ENCODE assay signal across 17 cellular contexts in genomic region chr6:7194657-7195056, GRCh38.
"Had no signal": no experiment of that assay in that cellular context is flagged by ENCODE, and none has a peak within 500 bp of the region (broad histone marks: within the 10 kb centered on the region; RNA-seq: fewer than 3 reads in every experiment).

No MANE protein-coding gene starts in this region.

- H3K4me3 ChIP-seq: adrenal gland, lower lobe of right lung, thoracic aorta, uterus had no signal

- H3K27me3 ChIP-seq: adrenal gland, uterus had no signal

- H3K4me3 Mint-ChIP-seq: activated CD4-positive, alpha-beta T cell treated with anti-CD3 and anti-CD28 coated beads for 36 hours; activated CD8-positive, alpha-beta T cell treated with anti-CD3 and anti-CD28 coated beads for 36 hours; central memory CD8-positive, alpha-beta T cell; dendritic cell treated with granulocyte-macrophage colony-stimulating factor and Interleukin-4, amounts not matched to agents 40 ng/mL and 50 ng/mL, for 4 days; nephron progenitor cell; stimulated activated naive CD8-positive, alpha-beta T cell treated with anti-CD3 and anti-CD28 coated beads, Interleukin-15, Interleukin-2, amounts not matched to agents 100 ng/mL and 50 ng/mL, for 24 hours had no signal

- DNase-seq: activated CD4-positive, alpha-beta T cell treated with anti-CD3 and anti-CD28 coated beads for 36 hours; activated CD8-positive, alpha-beta memory T cell treated with anti-CD3 and anti-CD28 coated beads, Interleukin-2, amount 50 U/mL, for 4 hours; activated CD8-positive, alpha-beta T cell treated with anti-CD3 and anti-CD28 coated beads for 36 hours; adrenal gland; erythroblast; hippocampal formation; kidney glomerular epithelial cell; lower lobe of right lung; nephron progenitor cell; stimulated activated CD4-positive, alpha-beta T cell treated with anti-CD3 and anti-CD28 coated beads, Interleukin-12 subunit alpha, Interleukin-12 subunit beta, amount 100 ng/mL, for 4 hours; SW 1271; T-helper 9 cell; uterus had no signal

- H3K9me3 Mint-ChIP-seq: activated CD8-positive, alpha-beta T cell treated with anti-CD3 and anti-CD28 coated beads for 36 hours; central memory CD8-positive, alpha-beta T cell; dendritic cell treated with granulocyte-macrophage colony-stimulating factor and Interleukin-4, amounts not matched to agents 40 ng/mL and 50 ng/mL, for 4 days; nephron progenitor cell; stimulated activated naive CD8-positive, alpha-beta T cell treated with anti-CD3 and anti-CD28 coated beads, Interleukin-15, Interleukin-2, amounts not matched to agents 100 ng/mL and 50 ng/mL, for 24 hours had no signal

- H3K36me3 ChIP-seq: thoracic aorta, uterus had no signal

- ATAC-seq: activated CD8-positive, alpha-beta T cell treated with anti-CD3 and anti-CD28 coated beads for 36 hours had no signal

- H3K9me3 ChIP-seq: adrenal gland, lower lobe of right lung, thoracic aorta, uterus had no signal

- H3K27ac ChIP-seq: adrenal gland, lower lobe of right lung, thoracic aorta, uterus had no signal

- H3K4me1 ChIP-seq: uterus had no signal

- H3K27me3 Mint-ChIP-seq: activated CD4-positive, alpha-beta T cell treated with anti-CD3 and anti-CD28 coated beads for 36 hours; activated CD8-positive, alpha-beta T cell treated with anti-CD3 and anti-CD28 coated beads for 36 hours; central memory CD8-positive, alpha-beta T cell; dendritic cell treated with granulocyte-macrophage colony-stimulating factor and Interleukin-4, amounts not matched to agents 40 ng/mL and 50 ng/mL, for 4 days; stimulated activated naive CD8-positive, alpha-beta T cell treated with anti-CD3 and anti-CD28 coated beads, Interleukin-15, Interleukin-2, amounts not matched to agents 100 ng/mL and 50 ng/mL, for 24 hours had no signal

- H3K27ac Mint-ChIP-seq: stimulated activated naive CD8-positive, alpha-beta T cell treated with anti-CD3 and anti-CD28 coated beads, Interleukin-15, Interleukin-2, amounts not matched to agents 100 ng/mL and 50 ng/mL, for 24 hours had no signal
